1 cellular context compared by ENCODE assay signal in the genomic region with DNA sequence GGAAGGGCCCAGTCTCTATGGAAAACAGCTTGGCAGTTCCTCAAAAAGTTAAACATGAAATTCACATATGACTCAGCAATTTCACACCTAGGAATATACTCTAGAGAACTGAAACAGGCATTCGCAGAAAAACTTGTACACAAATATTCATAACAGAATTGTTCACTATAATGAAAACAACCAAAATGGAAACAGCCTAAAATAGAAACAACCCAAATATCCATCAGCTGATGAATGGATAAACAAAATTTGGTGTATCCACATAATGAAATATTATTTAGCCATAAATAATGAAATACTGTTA.
TF ChIP-seq lines count a peak whose summit lies in the region.

No MANE protein-coding gene starts in this region.

TF ChIP-seq in K562, 482 proteins besides CTCF, POLR2A, EP300 and RAD21 (continued from another document and continues in another):
- TF ChIP-seq TARDBP (IDR thresholded peaks at IDR 0.05) (no peak), MTF1 (CRISPR knock-in tag; IDR thresholded peaks at IDR 0.05; ENCODE audit: borderline replicate concordance) (no peak), ZNF431 (CRISPR knock-in tag; IDR thresholded peaks at IDR 0.05) (no peak), RB1 (IDR thresholded peaks at IDR 0.05; ENCODE audit: low read depth) (no peak), ZFP30 (CRISPR knock-in tag; IDR thresholded peaks at IDR 0.05; ENCODE audit: borderline replicate concordance) (no peak), TGIF2 (CRISPR knock-in tag; IDR thresholded peaks at IDR 0.05) (no peak), TEAD2 (tag; IDR thresholded peaks at IDR 0.05) (no peak), GABPB2 (CRISPR knock-in tag; conservative IDR thresholded peaks at IDR 0.05) (no peak), HDAC1 (IDR thresholded peaks at IDR 0.05) (no peak), MXI1 (IDR thresholded peaks at IDR 0.05; ENCODE audit: low read depth, low read length) (no peak), ZFP36 (IDR thresholded peaks at IDR 0.05; ENCODE audit: low read depth, low read length, partially characterized antibody) (no peak), SRSF9 (IDR thresholded peaks at IDR 0.05; ENCODE audit: borderline replicate concordance, low read depth, low read length) (no peak), NFE2L1 (tag; IDR thresholded peaks at IDR 0.05; ENCODE audit: borderline replicate concordance, low read depth) (peak; percentile 92), CBFB (CRISPR knock-in tag; IDR thresholded peaks at IDR 0.05) (no peak), ZNF75A (CRISPR knock-in tag; IDR thresholded peaks at IDR 0.05) (no peak), CAMTA2 (CRISPR knock-in tag; conservative IDR thresholded peaks at IDR 0.05) (no peak), CHD2 (IDR thresholded peaks at IDR 0.05; ENCODE audit: low read depth, low read length) (no peak), ETS2 (tag; IDR thresholded peaks at IDR 0.05; ENCODE audit: borderline replicate concordance, poor library complexity, severe bottlenecking) (no peak), YBX1 (IDR thresholded peaks at IDR 0.05) (no peak), TBP (optimal IDR thresholded peaks at IDR 0.05; ENCODE audit: low read depth, low read length) (no peak), ZBTB7A (IDR thresholded peaks at IDR 0.05; ENCODE audit: borderline replicate concordance, control insufficient read depth, low read depth, low read length) (no peak), KLF6 (CRISPR knock-in tag; IDR thresholded peaks at IDR 0.05; ENCODE audit: borderline replicate concordance) (no peak), MIER1 (IDR thresholded peaks at IDR 0.05; ENCODE audit: low read depth) (no peak), FOXA3 (CRISPR knock-in tag; conservative IDR thresholded peaks at IDR 0.05 in 1 of 2, IDR thresholded peaks at IDR 0.05 in 1 of 2) (no peak), HSF4 (CRISPR knock-in tag; IDR thresholded peaks at IDR 0.05; ENCODE audit: borderline replicate concordance) (no peak), CREM (IDR thresholded peaks at IDR 0.05; ENCODE audit: low read depth) (no peak)
- TF ChIP-seq, protein P1, sequence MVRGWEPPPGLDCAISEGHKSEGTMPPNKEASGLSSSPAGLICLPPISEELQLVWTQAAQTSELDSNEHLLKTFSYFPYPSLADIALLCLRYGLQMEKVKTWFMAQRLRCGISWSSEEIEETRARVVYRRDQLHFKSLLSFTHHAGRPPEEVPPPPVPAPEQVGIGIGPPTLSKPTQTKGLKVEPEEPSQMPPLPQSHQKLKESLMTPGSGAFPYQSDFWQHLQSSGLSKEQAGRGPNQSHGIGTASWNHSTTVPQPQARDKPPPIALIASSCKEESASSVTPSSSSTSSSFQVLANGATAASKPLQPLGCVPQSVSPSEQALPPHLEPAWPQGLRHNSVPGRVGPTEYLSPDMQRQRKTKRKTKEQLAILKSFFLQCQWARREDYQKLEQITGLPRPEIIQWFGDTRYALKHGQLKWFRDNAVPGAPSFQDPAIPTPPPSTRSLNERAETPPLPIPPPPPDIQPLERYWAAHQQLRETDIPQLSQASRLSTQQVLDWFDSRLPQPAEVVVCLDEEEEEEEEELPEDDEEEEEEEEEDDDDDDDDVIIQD (CRISPR knock-in tag; IDR thresholded peaks at IDR 0.05), result no peak
- TF ChIP-seq, protein P2, sequence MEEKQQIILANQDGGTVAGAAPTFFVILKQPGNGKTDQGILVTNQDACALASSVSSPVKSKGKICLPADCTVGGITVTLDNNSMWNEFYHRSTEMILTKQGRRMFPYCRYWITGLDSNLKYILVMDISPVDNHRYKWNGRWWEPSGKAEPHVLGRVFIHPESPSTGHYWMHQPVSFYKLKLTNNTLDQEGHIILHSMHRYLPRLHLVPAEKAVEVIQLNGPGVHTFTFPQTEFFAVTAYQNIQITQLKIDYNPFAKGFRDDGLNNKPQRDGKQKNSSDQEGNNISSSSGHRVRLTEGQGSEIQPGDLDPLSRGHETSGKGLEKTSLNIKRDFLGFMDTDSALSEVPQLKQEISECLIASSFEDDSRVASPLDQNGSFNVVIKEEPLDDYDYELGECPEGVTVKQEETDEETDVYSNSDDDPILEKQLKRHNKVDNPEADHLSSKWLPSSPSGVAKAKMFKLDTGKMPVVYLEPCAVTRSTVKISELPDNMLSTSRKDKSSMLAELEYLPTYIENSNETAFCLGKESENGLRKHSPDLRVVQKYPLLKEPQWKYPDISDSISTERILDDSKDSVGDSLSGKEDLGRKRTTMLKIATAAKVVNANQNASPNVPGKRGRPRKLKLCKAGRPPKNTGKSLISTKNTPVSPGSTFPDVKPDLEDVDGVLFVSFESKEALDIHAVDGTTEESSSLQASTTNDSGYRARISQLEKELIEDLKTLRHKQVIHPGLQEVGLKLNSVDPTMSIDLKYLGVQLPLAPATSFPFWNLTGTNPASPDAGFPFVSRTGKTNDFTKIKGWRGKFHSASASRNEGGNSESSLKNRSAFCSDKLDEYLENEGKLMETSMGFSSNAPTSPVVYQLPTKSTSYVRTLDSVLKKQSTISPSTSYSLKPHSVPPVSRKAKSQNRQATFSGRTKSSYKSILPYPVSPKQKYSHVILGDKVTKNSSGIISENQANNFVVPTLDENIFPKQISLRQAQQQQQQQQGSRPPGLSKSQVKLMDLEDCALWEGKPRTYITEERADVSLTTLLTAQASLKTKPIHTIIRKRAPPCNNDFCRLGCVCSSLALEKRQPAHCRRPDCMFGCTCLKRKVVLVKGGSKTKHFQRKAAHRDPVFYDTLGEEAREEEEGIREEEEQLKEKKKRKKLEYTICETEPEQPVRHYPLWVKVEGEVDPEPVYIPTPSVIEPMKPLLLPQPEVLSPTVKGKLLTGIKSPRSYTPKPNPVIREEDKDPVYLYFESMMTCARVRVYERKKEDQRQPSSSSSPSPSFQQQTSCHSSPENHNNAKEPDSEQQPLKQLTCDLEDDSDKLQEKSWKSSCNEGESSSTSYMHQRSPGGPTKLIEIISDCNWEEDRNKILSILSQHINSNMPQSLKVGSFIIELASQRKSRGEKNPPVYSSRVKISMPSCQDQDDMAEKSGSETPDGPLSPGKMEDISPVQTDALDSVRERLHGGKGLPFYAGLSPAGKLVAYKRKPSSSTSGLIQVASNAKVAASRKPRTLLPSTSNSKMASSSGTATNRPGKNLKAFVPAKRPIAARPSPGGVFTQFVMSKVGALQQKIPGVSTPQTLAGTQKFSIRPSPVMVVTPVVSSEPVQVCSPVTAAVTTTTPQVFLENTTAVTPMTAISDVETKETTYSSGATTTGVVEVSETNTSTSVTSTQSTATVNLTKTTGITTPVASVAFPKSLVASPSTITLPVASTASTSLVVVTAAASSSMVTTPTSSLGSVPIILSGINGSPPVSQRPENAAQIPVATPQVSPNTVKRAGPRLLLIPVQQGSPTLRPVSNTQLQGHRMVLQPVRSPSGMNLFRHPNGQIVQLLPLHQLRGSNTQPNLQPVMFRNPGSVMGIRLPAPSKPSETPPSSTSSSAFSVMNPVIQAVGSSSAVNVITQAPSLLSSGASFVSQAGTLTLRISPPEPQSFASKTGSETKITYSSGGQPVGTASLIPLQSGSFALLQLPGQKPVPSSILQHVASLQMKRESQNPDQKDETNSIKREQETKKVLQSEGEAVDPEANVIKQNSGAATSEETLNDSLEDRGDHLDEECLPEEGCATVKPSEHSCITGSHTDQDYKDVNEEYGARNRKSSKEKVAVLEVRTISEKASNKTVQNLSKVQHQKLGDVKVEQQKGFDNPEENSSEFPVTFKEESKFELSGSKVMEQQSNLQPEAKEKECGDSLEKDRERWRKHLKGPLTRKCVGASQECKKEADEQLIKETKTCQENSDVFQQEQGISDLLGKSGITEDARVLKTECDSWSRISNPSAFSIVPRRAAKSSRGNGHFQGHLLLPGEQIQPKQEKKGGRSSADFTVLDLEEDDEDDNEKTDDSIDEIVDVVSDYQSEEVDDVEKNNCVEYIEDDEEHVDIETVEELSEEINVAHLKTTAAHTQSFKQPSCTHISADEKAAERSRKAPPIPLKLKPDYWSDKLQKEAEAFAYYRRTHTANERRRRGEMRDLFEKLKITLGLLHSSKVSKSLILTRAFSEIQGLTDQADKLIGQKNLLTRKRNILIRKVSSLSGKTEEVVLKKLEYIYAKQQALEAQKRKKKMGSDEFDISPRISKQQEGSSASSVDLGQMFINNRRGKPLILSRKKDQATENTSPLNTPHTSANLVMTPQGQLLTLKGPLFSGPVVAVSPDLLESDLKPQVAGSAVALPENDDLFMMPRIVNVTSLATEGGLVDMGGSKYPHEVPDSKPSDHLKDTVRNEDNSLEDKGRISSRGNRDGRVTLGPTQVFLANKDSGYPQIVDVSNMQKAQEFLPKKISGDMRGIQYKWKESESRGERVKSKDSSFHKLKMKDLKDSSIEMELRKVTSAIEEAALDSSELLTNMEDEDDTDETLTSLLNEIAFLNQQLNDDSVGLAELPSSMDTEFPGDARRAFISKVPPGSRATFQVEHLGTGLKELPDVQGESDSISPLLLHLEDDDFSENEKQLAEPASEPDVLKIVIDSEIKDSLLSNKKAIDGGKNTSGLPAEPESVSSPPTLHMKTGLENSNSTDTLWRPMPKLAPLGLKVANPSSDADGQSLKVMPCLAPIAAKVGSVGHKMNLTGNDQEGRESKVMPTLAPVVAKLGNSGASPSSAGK (IDR thresholded peaks at IDR 0.05), result no peak
- TF ChIP-seq, protein P3, sequence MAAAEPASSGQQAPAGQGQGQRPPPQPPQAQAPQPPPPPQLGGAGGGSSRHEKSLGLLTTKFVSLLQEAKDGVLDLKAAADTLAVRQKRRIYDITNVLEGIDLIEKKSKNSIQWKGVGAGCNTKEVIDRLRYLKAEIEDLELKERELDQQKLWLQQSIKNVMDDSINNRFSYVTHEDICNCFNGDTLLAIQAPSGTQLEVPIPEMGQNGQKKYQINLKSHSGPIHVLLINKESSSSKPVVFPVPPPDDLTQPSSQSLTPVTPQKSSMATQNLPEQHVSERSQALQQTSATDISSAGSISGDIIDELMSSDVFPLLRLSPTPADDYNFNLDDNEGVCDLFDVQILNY (CRISPR knock-in tag; IDR thresholded peaks at IDR 0.05), result no peak
- TF ChIP-seq, protein P4, sequence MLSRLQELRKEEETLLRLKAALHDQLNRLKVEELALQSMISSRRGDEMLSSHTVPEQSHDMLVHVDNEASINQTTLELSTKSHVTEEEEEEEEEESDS (CRISPR knock-in tag; IDR thresholded peaks at IDR 0.05), result no peak
- TF ChIP-seq, protein P5, sequence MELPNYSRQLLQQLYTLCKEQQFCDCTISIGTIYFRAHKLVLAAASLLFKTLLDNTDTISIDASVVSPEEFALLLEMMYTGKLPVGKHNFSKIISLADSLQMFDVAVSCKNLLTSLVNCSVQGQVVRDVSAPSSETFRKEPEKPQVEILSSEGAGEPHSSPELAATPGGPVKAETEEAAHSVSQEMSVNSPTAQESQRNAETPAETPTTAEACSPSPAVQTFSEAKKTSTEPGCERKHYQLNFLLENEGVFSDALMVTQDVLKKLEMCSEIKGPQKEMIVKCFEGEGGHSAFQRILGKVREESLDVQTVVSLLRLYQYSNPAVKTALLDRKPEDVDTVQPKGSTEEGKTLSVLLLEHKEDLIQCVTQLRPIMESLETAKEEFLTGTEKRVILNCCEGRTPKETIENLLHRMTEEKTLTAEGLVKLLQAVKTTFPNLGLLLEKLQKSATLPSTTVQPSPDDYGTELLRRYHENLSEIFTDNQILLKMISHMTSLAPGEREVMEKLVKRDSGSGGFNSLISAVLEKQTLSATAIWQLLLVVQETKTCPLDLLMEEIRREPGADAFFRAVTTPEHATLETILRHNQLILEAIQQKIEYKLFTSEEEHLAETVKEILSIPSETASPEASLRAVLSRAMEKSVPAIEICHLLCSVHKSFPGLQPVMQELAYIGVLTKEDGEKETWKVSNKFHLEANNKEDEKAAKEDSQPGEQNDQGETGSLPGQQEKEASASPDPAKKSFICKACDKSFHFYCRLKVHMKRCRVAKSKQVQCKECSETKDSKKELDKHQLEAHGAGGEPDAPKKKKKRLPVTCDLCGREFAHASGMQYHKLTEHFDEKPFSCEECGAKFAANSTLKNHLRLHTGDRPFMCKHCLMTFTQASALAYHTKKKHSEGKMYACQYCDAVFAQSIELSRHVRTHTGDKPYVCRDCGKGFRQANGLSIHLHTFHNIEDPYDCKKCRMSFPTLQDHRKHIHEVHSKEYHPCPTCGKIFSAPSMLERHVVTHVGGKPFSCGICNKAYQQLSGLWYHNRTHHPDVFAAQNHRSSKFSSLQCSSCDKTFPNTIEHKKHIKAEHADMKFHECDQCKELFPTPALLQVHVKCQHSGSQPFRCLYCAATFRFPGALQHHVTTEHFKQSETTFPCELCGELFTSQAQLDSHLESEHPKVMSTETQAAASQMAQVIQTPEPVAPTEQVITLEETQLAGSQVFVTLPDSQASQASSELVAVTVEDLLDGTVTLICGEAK (IDR thresholded peaks at IDR 0.05), result peak; percentile 10; the same call in 1 of the 2 replicates
- TF ChIP-seq, protein P5 (CRISPR knock-in tag; IDR thresholded peaks at IDR 0.05), result no peak
- TF ChIP-seq, protein P6, sequence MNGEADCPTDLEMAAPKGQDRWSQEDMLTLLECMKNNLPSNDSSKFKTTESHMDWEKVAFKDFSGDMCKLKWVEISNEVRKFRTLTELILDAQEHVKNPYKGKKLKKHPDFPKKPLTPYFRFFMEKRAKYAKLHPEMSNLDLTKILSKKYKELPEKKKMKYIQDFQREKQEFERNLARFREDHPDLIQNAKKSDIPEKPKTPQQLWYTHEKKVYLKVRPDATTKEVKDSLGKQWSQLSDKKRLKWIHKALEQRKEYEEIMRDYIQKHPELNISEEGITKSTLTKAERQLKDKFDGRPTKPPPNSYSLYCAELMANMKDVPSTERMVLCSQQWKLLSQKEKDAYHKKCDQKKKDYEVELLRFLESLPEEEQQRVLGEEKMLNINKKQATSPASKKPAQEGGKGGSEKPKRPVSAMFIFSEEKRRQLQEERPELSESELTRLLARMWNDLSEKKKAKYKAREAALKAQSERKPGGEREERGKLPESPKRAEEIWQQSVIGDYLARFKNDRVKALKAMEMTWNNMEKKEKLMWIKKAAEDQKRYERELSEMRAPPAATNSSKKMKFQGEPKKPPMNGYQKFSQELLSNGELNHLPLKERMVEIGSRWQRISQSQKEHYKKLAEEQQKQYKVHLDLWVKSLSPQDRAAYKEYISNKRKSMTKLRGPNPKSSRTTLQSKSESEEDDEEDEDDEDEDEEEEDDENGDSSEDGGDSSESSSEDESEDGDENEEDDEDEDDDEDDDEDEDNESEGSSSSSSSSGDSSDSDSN (IDR thresholded peaks at IDR 0.05; ENCODE audit: borderline replicate concordance in 1 of 2, low read depth in 2 of 2, low read length in 2 of 2), result no peak
